In the genomic region with DNA sequence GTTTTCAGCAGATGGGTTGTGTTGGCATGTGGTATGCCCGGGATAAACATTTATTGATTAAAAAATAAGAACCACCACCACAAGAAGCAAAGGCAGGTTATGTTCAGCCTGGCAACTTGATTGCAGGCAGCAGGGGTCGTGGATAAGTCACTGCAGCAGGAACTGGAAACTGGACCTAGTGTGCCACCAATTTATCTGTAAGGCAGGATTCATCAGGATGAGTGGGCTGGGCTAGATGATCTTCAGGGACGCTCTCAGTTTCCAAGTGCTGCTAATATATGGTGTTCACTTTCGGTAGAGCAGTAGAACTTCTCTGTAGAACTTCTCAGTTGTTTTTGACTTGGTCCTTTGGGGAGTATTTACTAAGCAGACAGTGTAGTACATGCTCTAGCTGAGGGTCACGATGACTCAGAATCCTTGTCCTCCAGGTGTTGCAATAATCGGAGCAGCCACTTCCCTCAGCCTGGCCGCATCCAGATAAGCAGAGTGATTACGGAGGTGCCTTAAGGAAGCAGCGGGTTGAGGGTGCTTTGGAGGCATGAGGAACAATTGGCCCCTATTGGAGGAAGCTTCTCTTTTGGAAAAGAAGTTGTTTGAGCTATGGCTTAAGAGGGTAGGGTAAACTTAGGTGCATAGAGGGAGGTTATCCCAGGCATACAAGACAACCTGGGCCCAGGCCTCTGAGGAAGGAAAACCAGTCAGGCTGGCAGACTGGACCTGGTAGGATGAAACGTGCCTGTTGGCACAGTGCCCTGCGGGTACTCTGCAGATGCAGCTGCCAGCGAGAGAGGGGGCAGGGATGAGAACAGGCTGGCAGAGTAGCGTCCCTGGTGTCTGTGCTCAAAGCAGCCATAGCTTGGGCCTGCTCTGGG, we compare ENCODE assay signal across 8 cellular contexts.
DNase-seq lines count a peak whose midpoint lies in the region; ATAC-seq and TF ChIP-seq lines count a peak whose summit lies in the region.

No MANE protein-coding gene starts in this region.

- ATAC-seq in GM23338 (no peak; the same call in 2 of the 3 replicates), HG03442 (IDR thresholded peaks at IDR 0.05; ENCODE audit: unreplicated experiment) (no peak)
- no peak for ATAC-seq in effector memory CD8-positive, alpha-beta T cell (replicated peaks)

- WGBS in mammary epithelial cell (ENCODE audit: low coverage, missing lambda C conversion rate), result 46% methylated on average over 13 of the region's 13 CpGs
- WGBS in mesenchymal stem cell, result 68% methylated on average over 12 of the region's 13 CpGs

- in situ Hi-C loops in mammary epithelial cell (cut with MboI; ENCODE audit: low sequenced_read_pairs in 2 of 2), result no loop called here

- no peaks in the 10 kb centered on the region for H3K9me2 ChIP-seq in GM23338 (ENCODE audit: insufficient read depth)

- H3K23ac ChIP-seq in mesenchymal stem cell (ENCODE audit: low read length in 2 of 2), result no peak overlapping the region

- BruUV-seq in mammary epithelial cell (replicated peaks; lab: Mats Ljungman, UMichigan), result no TSS peak

- no peaks in the 10 kb centered on the region for H3F3A ChIP-seq in GM23338 (replicated peaks; ENCODE audit: low read depth)

- no peak overlapping the region for H3K4me3 Mint-ChIP-seq in GM23338
- no peak overlapping the region for H3K4me3 Mint-ChIP-seq in effector memory CD8-positive, alpha-beta T cell

- intact Hi-C loops in mammary epithelial cell (cut with micrococcal nuclease), result loop anchor here (5.0 kb wide), 2 partner anchors 39 to 76 kb away; no protein-coding TSS in a partner anchor

- H3K79me1 ChIP-seq in mesenchymal stem cell (replicated peaks; ENCODE audit: low read length, poor library complexity, severe bottlenecking), result no peaks in the 10 kb centered on the region

- peak overlapping the region; percentile 6 to 81 for H3K18ac ChIP-seq in mesenchymal stem cell (ENCODE audit: low read depth in 1 of 2, low read length in 2 of 2)

- H4K8ac ChIP-seq in mesenchymal stem cell (ENCODE audit: low read length), result no peak overlapping the region

- H3K27me3 ChIP-seq in GM23338 (ENCODE audit: insufficient read depth), result no peaks in the 10 kb centered on the region
- H3K27me3 ChIP-seq in mammary epithelial cell (ENCODE audit: insufficient read depth, low read length), result no peaks in the 10 kb centered on the region
- H3K27me3 ChIP-seq in mesenchymal stem cell (ENCODE audit: control insufficient read depth in 1 of 2, insufficient read depth in 1 of 2, low read length in 2 of 2), result no peaks in the 10 kb centered on the region

- H2BK12ac ChIP-seq in mesenchymal stem cell (ENCODE audit: low read length in 2 of 2), result peak overlapping the region in 1 of 2 experiments; percentile 42

- H3K4me1 Mint-ChIP-seq in GM23338, result peaks cover 18% of the 10 kb centered on the region; the same call in 2 of the 3 replicates
- peaks cover 2 to 7% of the 10 kb centered on the region in 2 donors for H3K4me1 Mint-ChIP-seq in effector memory CD8-positive, alpha-beta T cell (ENCODE audit: low read depth in 2 of 2)

- no peak overlapping the region for H2BK120ac ChIP-seq in mesenchymal stem cell (ENCODE audit: low read depth, low read length)

- H3K36me3 ChIP-seq in GM23338 (ENCODE audit: insufficient read depth) (no peaks in the 10 kb centered on the region), mammary epithelial cell (ENCODE audit: insufficient read depth, low read length) (no peaks in the 10 kb centered on the region), mesenchymal stem cell (ENCODE audit: control insufficient read depth in 1 of 2, insufficient read depth in 2 of 2, low read depth in 1 of 2, low read length in 2 of 2) (peaks cover 10 to 29% of the 10 kb centered on the region in 2 experiments)

- no peaks in the 10 kb centered on the region for H3K9me3 Mint-ChIP-seq in GM23338
- H3K9me3 Mint-ChIP-seq in effector memory CD8-positive, alpha-beta T cell, result no peaks in the 10 kb centered on the region

- H3K36me3 Mint-ChIP-seq in GM23338 (ENCODE audit: low read depth), result peaks cover 10% of the 10 kb centered on the region; the same call in 1 of the 3 replicates
- H3K36me3 Mint-ChIP-seq in effector memory CD8-positive, alpha-beta T cell (ENCODE audit: insufficient read depth), result peaks cover 7% of the 10 kb centered on the region

- H3K4me3 ChIP-seq in GM23338 (no peak overlapping the region), mammary epithelial cell (replicated peaks in 1 of 3; ENCODE audit: insufficient read depth in 1 of 3, low read depth in 2 of 3, low read length in 3 of 3) (no peak overlapping the region), mesenchymal stem cell (ENCODE audit: insufficient read depth in 1 of 2, low read depth in 1 of 2, low read length in 2 of 2) (peak overlapping the region in 1 of 2 experiments; percentile 21)

- H4K91ac ChIP-seq in mesenchymal stem cell (ENCODE audit: low read length), result peak overlapping the region; percentile 52

- H2BK15ac ChIP-seq in mesenchymal stem cell (ENCODE audit: low read depth, poor library complexity, severe bottlenecking), result no peak overlapping the region

- CTCF ChIA-PET in mammary epithelial cell (lab: Charles Lee; ENCODE audit: low non-redundant PET), result no interaction called here

- H3K9me3 ChIP-seq in mammary epithelial cell (replicated peaks; ENCODE audit: insufficient read depth, low read length) (no peaks in the 10 kb centered on the region), mesenchymal stem cell (ENCODE audit: control insufficient read depth, low read length) (no peaks in the 10 kb centered on the region)

- H3K79me2 ChIP-seq in GM23338 (replicated peaks; ENCODE audit: insufficient read depth), result no peaks in the 10 kb centered on the region
- H3K79me2 ChIP-seq in mammary epithelial cell (ENCODE audit: insufficient read depth, low read length), result peaks cover 18% of the 10 kb centered on the region

- peak overlapping the region in 1 of 2 experiments; percentile 45 for H3K4ac ChIP-seq in mesenchymal stem cell (ENCODE audit: low read depth in 1 of 2, low read length in 2 of 2)

- no peak overlapping the region for H3K14ac ChIP-seq in mesenchymal stem cell (ENCODE audit: low read length in 2 of 2)

- dilution Hi-C loops in mammary epithelial cell (cut with HindIII; ENCODE audit: low sequenced_read_pairs), result loop anchor here (5.0 kb wide), 1 partner anchor 46 kb away; no protein-coding TSS in a partner anchor

- DNase-seq in GM23338 (ENCODE audit: low spot score) (no peak), NCI-H446 treated with DMSO at 0.1 percent for 48 hours (lab: John Stamatoyannopoulos, UW) (peak; percentile 36), mammary epithelial cell (peak; percentile 90), mesenchymal stem cell (peak; percentile 91), D341Med (ENCODE audit: low spot score) (no peak)
- no peak for DNase-seq in stimulated activated naive CD4-positive, alpha-beta T cell (lab: John Stamatoyannopoulos, UW)
- no peak for DNase-seq in effector memory CD8-positive, alpha-beta T cell

- H3K4me2 ChIP-seq in GM23338, result no peak overlapping the region
- peak overlapping the region; percentile 39 for H3K4me2 ChIP-seq in mammary epithelial cell (ENCODE audit: insufficient read depth, low read depth, low read length)
- H3K4me2 ChIP-seq in mesenchymal stem cell (ENCODE audit: low read length, poor library complexity, severe bottlenecking), result no peak overlapping the region

- no peaks in the 10 kb centered on the region for H3K27me3 Mint-ChIP-seq in GM23338 (ENCODE audit: insufficient read depth, low read depth, poor library complexity)
- H3K27me3 Mint-ChIP-seq in effector memory CD8-positive, alpha-beta T cell, result no peaks in the 10 kb centered on the region

- H3K27ac ChIP-seq in GM23338 (ENCODE audit: low read depth) (no peak overlapping the region), mammary epithelial cell (ENCODE audit: insufficient read depth, low read depth, low read length) (peak overlapping the region; percentile 94), mesenchymal stem cell (ENCODE audit: low read length, poor library complexity, severe bottlenecking) (no peak overlapping the region)

- no peaks in the 10 kb centered on the region for H4K20me1 ChIP-seq in GM23338 (replicated peaks; ENCODE audit: insufficient read depth)
- no peaks in the 10 kb centered on the region for H4K20me1 ChIP-seq in mammary epithelial cell (ENCODE audit: insufficient read depth, low read length)

- H2AFZ ChIP-seq in GM23338 (no peak overlapping the region), mammary epithelial cell (ENCODE audit: low read depth, low read length) (peak overlapping the region; percentile 49), mesenchymal stem cell (ENCODE audit: low read depth, low read length) (no peak overlapping the region)

- H3K4me1 ChIP-seq in GM23338 (ENCODE audit: insufficient read depth) (peaks cover 7% of the 10 kb centered on the region; the same call in 1 of the 2 replicates), mammary epithelial cell (ENCODE audit: insufficient read depth, low read length) (peaks cover 75% of the 10 kb centered on the region), mesenchymal stem cell (ENCODE audit: control insufficient read depth, insufficient read depth, low read depth, low read length) (peaks cover 2% of the 10 kb centered on the region)

- TF ChIP-seq CTCF in GM23338 (conservative IDR thresholded peaks at IDR 0.05; ENCODE audit: low read depth in 2 of 2), result no peak
- TF ChIP-seq CTCF in mammary epithelial cell (conservative IDR thresholded peaks at IDR 0.05 in 1 of 2, IDR thresholded peaks at IDR 0.05 in 1 of 2; ENCODE audit: extremely low read depth in 1 of 2, insufficient read depth in 1 of 2, low read depth in 1 of 2, low read length in 2 of 2), result peak in 1 of 2 donors; percentile 10

- no peak overlapping the region for H2BK5ac ChIP-seq in mesenchymal stem cell (ENCODE audit: low read depth, low read length, poor library complexity, severe bottlenecking)

- no peak overlapping the region for H2AK5ac ChIP-seq in mesenchymal stem cell (ENCODE audit: low read length, severe bottlenecking)

- peak overlapping the region; percentile 20 for H3K9ac ChIP-seq in mammary epithelial cell (ENCODE audit: insufficient read depth, low read length)
- no peak overlapping the region for H3K9ac ChIP-seq in mesenchymal stem cell (ENCODE audit: low read length)

- H3K27ac Mint-ChIP-seq in GM23338, result peak overlapping the region; percentile 75
- H3K27ac Mint-ChIP-seq in effector memory CD8-positive, alpha-beta T cell, result peak overlapping the region in 1 of 2 donors; percentile 44

TF ChIP-seq in GM23338, 12 proteins besides CTCF, POLR2A, EP300 and RAD21 (continues in another document):
- TF ChIP-seq JUNB (IDR thresholded peaks at IDR 0.05; ENCODE audit: unreplicated experiment), result no peak
- TF ChIP-seq EZH2phosphoT487 (IDR thresholded peaks at IDR 0.05; ENCODE audit: unreplicated experiment), result no peak
- no peak for TF ChIP-seq ZNF114 (CRISPR knock-in tag; IDR thresholded peaks at IDR 0.05)
- no peak for TF ChIP-seq CREB1 (CRISPR knock-in tag; IDR thresholded peaks at IDR 0.05; ENCODE audit: low read depth)
- TF ChIP-seq NANOG (IDR thresholded peaks at IDR 0.05; ENCODE audit: borderline replicate concordance), result no peak

Comparison
In these comparisons a context has a peak if more than half of its experiments do, and no peak if none do; other contexts are left out.
1. DNase-seq: peak in NCI-H446 treated with DMSO at 0.1 percent for 48 hours (single experiment), mammary epithelial cell (single experiment) and mesenchymal stem cell (single experiment); none in GM23338 (single experiment), stimulated activated naive CD4-positive, alpha-beta T cell (0 of 6), effector memory CD8-positive, alpha-beta T cell (0 of 3) and D341Med (single experiment).